In genomic region chr7:36284470-36284869, GRCh38 we compare ENCODE assay signal across 19 cellular contexts.
DNase-seq lines count a peak whose midpoint lies in the region; ATAC-seq, FAIRE-seq and TF ChIP-seq lines count a peak whose summit lies in the region.
"Had no signal": no experiment of that assay in that cellular context is flagged by ENCODE, and none has a peak within 500 bp of the region (broad histone marks: within the 10 kb centered on the region; RNA-seq: fewer than 3 reads in every experiment).

No MANE protein-coding gene starts in this region.

- POLR2A ChIA-PET in CD4-positive, alpha-beta T cell (lab: Charles Lee): interaction anchor here (1.5 kb wide), 1 partner anchor 9 kb away, joined by 5 read pairs; no protein-coding TSS in a partner anchor

- peaks cover 84% of the 10 kb centered on the region for H3K4me1 Mint-ChIP-seq in CD4-positive, alpha-beta T cell (ENCODE audit: low read depth)
- H3K4me1 Mint-ChIP-seq in T-helper 17 cell: peaks cover 55% of the 10 kb centered on the region

- H3K4me3 ChIP-seq in mesendoderm (ENCODE audit: low read length): no peak overlapping the region
- H3K4me3 ChIP-seq: Peyer's patch had no signal

- H3K4me2 ChIP-seq in mesendoderm (ENCODE audit: low read length): no peak overlapping the region

- DNase-seq in CD4-positive, alpha-beta T cell: no peak
- DNase-seq in KBM-7: peak; percentile 39
- no peak for DNase-seq in T-helper 17 cell
- peak; percentile 66 for DNase-seq in mesendoderm
- no peak for DNase-seq in NCI-H2081 treated with DMSO at 0.1 percent for 48 hours (lab: John Stamatoyannopoulos, UW)
- no peak for DNase-seq in H54 (ENCODE audit: insufficient read length, low spot score)
- no peak for DNase-seq in stimulated activated CD4-positive, alpha-beta T cell treated with anti-CD3 and anti-CD28 coated beads, Interleukin-2, amount 100 ng/mL, for 24 hours
- DNase-seq in D341Med (ENCODE audit: low spot score): no peak
- DNase-seq: activated CD4-positive, alpha-beta T cell treated with anti-CD3 and anti-CD28 coated beads, Interleukin-2, amount 50 U/mL, for 48 hours; activated effector memory CD4-positive, alpha-beta T cell treated with Interleukin-2 at 50 U/mL for 16 hours; effector CD8-positive, alpha-beta T cell; foreskin melanocyte; HCEC 1CT; NCI-H1048; NCI-H226 had no signal

- no peak overlapping the region for H3K4me3 Mint-ChIP-seq in CD4-positive, alpha-beta T cell
- H3K4me3 Mint-ChIP-seq in T-helper 17 cell: no peak overlapping the region
- H3K4me3 Mint-ChIP-seq: mesothelial cell of epicardium; T-helper 2 cell treated with Interferon-gamma antibody and Interleukin-4, amounts not matched to agents 5 μg/mL and 100 μg/mL, for 36 hours; type B pancreatic cell had no signal

- H3K9me3 Mint-ChIP-seq in CD4-positive, alpha-beta T cell: no peaks in the 10 kb centered on the region
- H3K9me3 Mint-ChIP-seq: mesothelial cell of epicardium; T-helper 2 cell treated with Interferon-gamma antibody and Interleukin-4, amounts not matched to agents 5 μg/mL and 100 μg/mL, for 36 hours; type B pancreatic cell had no signal

- FAIRE-seq in H54 (lab: Jason Lieb, UNC): no peak

- H2BK120ac ChIP-seq in mesendoderm (ENCODE audit: low read depth, low read length): no peak overlapping the region

- no peaks in the 10 kb centered on the region for H3K36me3 ChIP-seq in mesendoderm (ENCODE audit: control insufficient read depth, insufficient read depth, low read length)

- no peak overlapping the region for H2BK5ac ChIP-seq in mesendoderm (ENCODE audit: low read length)

- no peak overlapping the region for H3K23ac ChIP-seq in mesendoderm (ENCODE audit: low read length)

- no peak overlapping the region for H4K8ac ChIP-seq in mesendoderm (ENCODE audit: low read depth, low read length)

- CTCF ChIA-PET in CD4-positive, alpha-beta T cell (lab: Charles Lee): interaction anchor here (0.9 kb wide), 1 partner anchor 36 kb away, joined by 4 read pairs; no protein-coding TSS in a partner anchor

- H3K4me1 ChIP-seq in mesendoderm (ENCODE audit: control insufficient read depth, low read depth, low read length): peaks cover 9% of the 10 kb centered on the region

- no peak for TF ChIP-seq CTCF in CD4-positive, alpha-beta T cell (IDR thresholded peaks at IDR 0.05)

- H3K4ac ChIP-seq in mesendoderm (ENCODE audit: low read depth, low read length): no peak overlapping the region

- peak overlapping the region; percentile 62 for H3K27ac Mint-ChIP-seq in CD4-positive, alpha-beta T cell
- H3K27ac Mint-ChIP-seq in T-helper 17 cell: peak overlapping the region; percentile 100
- H3K27ac Mint-ChIP-seq: mesothelial cell of epicardium, type B pancreatic cell had no signal

- no peak overlapping the region for H2AK5ac ChIP-seq in mesendoderm (ENCODE audit: low read length)

- in situ Hi-C loops in KBM-7 (cut with MboI; ENCODE audit: low pct_unique_long_range_greater_than_20kb, low sequenced_read_pairs): no loop called here

- H3K79me1 ChIP-seq in mesendoderm (ENCODE audit: low read length): no peaks in the 10 kb centered on the region

- H3K36me3 Mint-ChIP-seq in CD4-positive, alpha-beta T cell (ENCODE audit: low read depth): no peaks in the 10 kb centered on the region
- no peaks in the 10 kb centered on the region for H3K36me3 Mint-ChIP-seq in T-helper 17 cell (ENCODE audit: low read depth)

- no peaks in the 10 kb centered on the region for H3K9me3 ChIP-seq in CD4-positive, alpha-beta T cell (ENCODE audit: control insufficient read depth, low read length)
- no peaks in the 10 kb centered on the region for H3K9me3 ChIP-seq in T-helper 17 cell (ENCODE audit: control insufficient read depth, low read length, poor library complexity, severe bottlenecking)
- H3K9me3 ChIP-seq: Peyer's patch had no signal

- no peaks in the 10 kb centered on the region for H3K27me3 Mint-ChIP-seq in CD4-positive, alpha-beta T cell
- H3K27me3 Mint-ChIP-seq in T-helper 17 cell: no peaks in the 10 kb centered on the region

- WGBS in mesendoderm (ENCODE audit: extremely low coverage, insufficient coverage, low lambda C conversion rate): no CpG with 5 or more reads among the region's 18 CpGs

- no peak overlapping the region for H3K56ac ChIP-seq in mesendoderm (ENCODE audit: low read length)

- H3K27ac ChIP-seq in CD4-positive, alpha-beta T cell (ENCODE audit: low read depth, low read length): no peak overlapping the region
- H3K27ac ChIP-seq in mesendoderm (ENCODE audit: low read depth, low read length): no peak overlapping the region

- H3K9ac ChIP-seq in mesendoderm (ENCODE audit: low read length): no peak overlapping the region

- no peak overlapping the region for H3K18ac ChIP-seq in mesendoderm (ENCODE audit: low read length)

- intact Hi-C loops in CD4-positive, alpha-beta T cell (cut with DNase I, micrococcal nuclease): loop anchor here in 1 of 2 experiments (10.0 kb wide), 1 partner anchor 130 kb away; the partner anchor contains the start of gene EEPD1

- no peaks in the 10 kb centered on the region for H3K27me3 ChIP-seq in CD4-positive, alpha-beta T cell (ENCODE audit: control insufficient read depth, insufficient read depth, low read length)
- no peaks in the 10 kb centered on the region for H3K27me3 ChIP-seq in mesendoderm (ENCODE audit: insufficient read depth, low read length, poor library complexity)
- H3K27me3 ChIP-seq: Peyer's patch had no signal

- no peak for TF ChIP-seq POLR2A in H54 (IDR thresholded peaks at IDR 0.05; ENCODE audit: low read depth, low read length)

- no peak for ATAC-seq in CD4-positive, alpha-beta T cell (ENCODE audit: poor library complexity)
- no peak for ATAC-seq in T-helper 17 cell

- no peak overlapping the region for H4K5ac ChIP-seq in mesendoderm (ENCODE audit: low read length)

- H2BK15ac ChIP-seq in mesendoderm (replicated peaks; ENCODE audit: low read depth): no peak overlapping the region

- H3K79me2 ChIP-seq in mesendoderm (ENCODE audit: control insufficient read depth, insufficient read depth, low read length): no peaks in the 10 kb centered on the region

Comparison
In these comparisons a context has a peak if more than half of its experiments do, and no peak if none do; other contexts are left out.
1. DNase-seq: peak in KBM-7 (single experiment) and mesendoderm (single experiment); none in CD4-positive, alpha-beta T cell (0 of 10), T-helper 17 cell (0 of 3), NCI-H2081 treated with DMSO at 0.1 percent for 48 hours (single experiment), H54 (single experiment), stimulated activated CD4-positive, alpha-beta T cell treated with anti-CD3 and anti-CD28 coated beads, Interleukin-2, amount 100 ng/mL, for 24 hours (0 of 2) and D341Med (single experiment).